11 cellular contexts compared by ENCODE assay signal in the genomic region with DNA sequence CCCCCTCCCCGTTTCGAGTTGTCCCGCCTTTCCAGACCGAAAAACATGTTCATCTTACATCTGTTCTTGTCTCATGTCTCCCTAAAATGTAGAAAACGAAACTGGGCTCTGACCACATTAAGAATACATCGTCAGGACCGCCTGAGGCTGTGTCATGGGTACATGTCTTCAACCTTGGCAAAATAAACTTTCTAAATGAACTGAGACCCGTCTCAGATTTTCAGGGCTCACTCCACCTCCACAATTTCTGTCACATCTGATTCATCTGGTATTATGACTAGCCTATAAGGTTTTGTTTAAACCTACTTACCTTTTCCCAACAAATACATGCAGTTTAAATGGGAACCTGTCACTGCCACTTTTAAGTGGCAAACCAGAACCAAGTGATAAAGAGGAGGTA. TPM values are rescaled to one million over a fixed set of nuclear protein-coding genes. Genes with fewer than 3 reads are reported as not detected.
DNase-seq lines count a peak whose midpoint lies in the region; ATAC-seq lines count a peak whose summit lies in the region.
"Had no signal": no experiment of that assay in that cellular context is flagged by ENCODE, and none has a peak within 500 bp of the region (broad histone marks: within the 10 kb centered on the region; RNA-seq: fewer than 3 reads in every experiment).

No MANE protein-coding gene starts in this region.

- H3K36me3 Mint-ChIP-seq in T-helper 2 cell treated with Interferon-gamma antibody and Interleukin-4, amounts not matched to agents 5 μg/mL and 100 μg/mL, for 36 hours (ENCODE audit: low read depth) = peaks cover 23% of the 10 kb centered on the region

- ATAC-seq in HG02870 (IDR thresholded peaks at IDR 0.05; ENCODE audit: unreplicated experiment) = no peak
- no peak for ATAC-seq in HG03378 (IDR thresholded peaks at IDR 0.05; ENCODE audit: unreplicated experiment)

- H3K36me3 ChIP-seq in endocrine pancreas (ENCODE audit: control insufficient read depth, insufficient read depth, low read length) = no peaks in the 10 kb centered on the region

- H3K4me3 ChIP-seq in endocrine pancreas (ENCODE audit: control insufficient read depth, insufficient read depth, low read length) (peak overlapping the region; percentile 72), skin epidermis (peak overlapping the region; percentile 46 to 64 (median 57))

- no peaks in the 10 kb centered on the region for H3K9me3 ChIP-seq in endocrine pancreas (ENCODE audit: control insufficient read depth, low read length)

- no peaks in the 10 kb centered on the region for H3K4me1 ChIP-seq in endocrine pancreas (ENCODE audit: control insufficient read depth, insufficient read depth, low read length)

- peak overlapping the region; percentile 13 for H3K9ac ChIP-seq in endocrine pancreas (ENCODE audit: control insufficient read depth, insufficient read depth, low read length)

- no peaks in the 10 kb centered on the region for H3K27me3 ChIP-seq in endocrine pancreas (ENCODE audit: control insufficient read depth, insufficient read depth, low read length)

- peaks cover 12% of the 10 kb centered on the region for H3K4me1 Mint-ChIP-seq in T-helper 2 cell treated with Interferon-gamma antibody and Interleukin-4, amounts not matched to agents 5 μg/mL and 100 μg/mL, for 36 hours (ENCODE audit: low read depth)

- no peak for DNase-seq in T-helper 2 cell treated with Interferon-gamma antibody and Interleukin-4, amounts not matched to agents 5 μg/mL and 100 μg/mL, for 36 hours (ENCODE audit: low spot score)
- DNase-seq in T-helper 2 cell (no peak), RPMI7951 (ENCODE audit: low read depth) (peak; percentile 61), C1 segment of cervical spinal cord (lab: John Stamatoyannopoulos, UW) (no peak)
- DNase-seq: 8988T, hypothalamus had no signal

- H3K27me3 Mint-ChIP-seq in T-helper 2 cell treated with Interferon-gamma antibody and Interleukin-4, amounts not matched to agents 5 μg/mL and 100 μg/mL, for 36 hours (ENCODE audit: low read depth) = peaks cover 9% of the 10 kb centered on the region

- peaks cover 39% of the 10 kb centered on the region for H3K9me3 Mint-ChIP-seq in T-helper 2 cell treated with Interferon-gamma antibody and Interleukin-4, amounts not matched to agents 5 μg/mL and 100 μg/mL, for 36 hours

- peak overlapping the region; percentile 89 for H3K4me3 Mint-ChIP-seq in T-helper 2 cell treated with Interferon-gamma antibody and Interleukin-4, amounts not matched to agents 5 μg/mL and 100 μg/mL, for 36 hours

- peak overlapping the region; percentile 28 for H3K27ac Mint-ChIP-seq in T-helper 2 cell treated with Interferon-gamma antibody and Interleukin-4, amounts not matched to agents 5 μg/mL and 100 μg/mL, for 36 hours

- peak overlapping the region in 19 of 21 experiments; percentile 28 to 87 (median 75) for H3K27ac ChIP-seq in skin epidermis

RNA-seq across cellular contexts. Expression of a gene that starts 0.6 kb away (rescaled TPM):
- 1.6 and 1.8 TPM in 2 replicates for total RNA-seq in RPMI7951 (2014; rRNA removed; shearing (Covaris generic))

RNA-seq across cellular contexts. Expression of a gene that starts 24.4 kb away (rescaled TPM):
- 1.4 and 2.6 TPM in 2 replicates for total RNA-seq in RPMI7951 (2014; rRNA removed; shearing (Covaris generic))
- total RNA-seq: activated CD8-positive, alpha-beta memory T cell treated with anti-CD3 and anti-CD28 coated beads for 36 hours had no signal
